ENCODE assay signal across 8 cellular contexts in the genomic region with DNA sequence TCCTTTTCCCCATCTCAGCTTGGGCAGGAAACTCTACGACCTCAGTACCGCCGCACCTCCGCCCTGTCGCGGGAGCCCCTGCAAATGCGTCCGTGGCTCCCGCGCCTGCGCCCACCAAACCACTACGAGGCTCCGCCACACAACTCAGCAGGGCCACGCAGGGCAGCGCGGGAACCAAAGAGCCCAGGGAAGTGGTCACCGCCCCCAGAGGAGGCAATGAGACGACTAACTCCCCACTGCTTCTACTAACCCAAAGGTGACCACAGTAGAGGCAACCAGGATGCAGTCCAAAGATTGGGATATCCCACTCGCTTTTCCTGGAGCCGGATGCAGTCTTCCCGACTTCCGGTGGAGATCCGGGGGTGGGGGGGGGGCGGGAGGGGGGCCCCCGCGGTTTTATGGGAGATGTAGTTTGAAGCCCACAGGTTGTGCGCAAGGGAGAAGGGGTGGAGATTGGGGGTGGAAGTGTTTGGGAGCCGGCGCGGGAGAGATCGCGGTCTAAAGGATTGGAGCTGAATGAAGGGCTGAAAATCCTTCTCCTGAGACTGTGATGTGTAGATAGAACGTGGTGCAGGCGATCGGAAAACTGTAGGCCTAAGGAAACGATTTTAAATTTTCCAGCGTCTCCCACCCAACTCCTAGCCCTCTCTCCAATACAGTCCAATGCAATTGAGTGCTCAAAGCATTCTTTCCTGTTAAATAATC. TPM values are rescaled to one million over a fixed set of nuclear protein-coding genes. Genes with fewer than 3 reads are reported as not detected.
A peak's percentile ranks its signal among the peaks of the same experiment; 100 is the strongest.
DNase-seq lines count a peak whose midpoint lies in the region; ATAC-seq, FAIRE-seq and TF ChIP-seq lines count a peak whose summit lies in the region.

NUDT12 (minus strand) TSS at position 337 of the 705 bp plus-strand sequence. CDS start 2,541 bp downstream, outside the sequence.

- peak; percentile 34 for DNase-seq in AG09319 (ENCODE audit: extremely low read depth, low read depth)
- DNase-seq in NCI-H446 treated with DMSO at 0.1 percent for 48 hours (lab: John Stamatoyannopoulos, UW), result peak; percentile 79
- peak; percentile 60 for DNase-seq in activated CD8-positive, alpha-beta T cell treated with anti-CD3 and anti-CD28 coated beads, Interleukin-2, amount 10 ng/mL, durations not matched to agents 7 days and 5 days
- peak in 1 of 2 experiments; percentile 76 for DNase-seq in H1 (ENCODE audit: low read depth in 1 of 2, low spot score in 2 of 2)
- DNase-seq in medulla oblongata (ENCODE audit: extremely low spot score), result peak; percentile 84
- DNase-seq in stimulated activated CD4-positive, alpha-beta T cell treated with anti-CD3 and anti-CD28 coated beads, TNF-alpha, amount 100 ng/mL, for 48 hours (ENCODE audit: low read depth in 3 of 3), result peak; percentile 17 to 25 (median 23)

- H3K18ac ChIP-seq in H1 (ENCODE audit: extremely low read depth, low read length), result peak within 1 kb of the TSS; percentile 99

- no peaks in the 10 kb centered on the region for H3K23me2 ChIP-seq in H1 (ENCODE audit: low read depth, low read length)

- FAIRE-seq in H1 (lab: Jason Lieb, UNC), result no peak

- POLR2A ChIA-PET in activated CD8-positive, alpha-beta T cell treated with anti-CD3 and anti-CD28 coated beads, Interleukin-2, amount 10 ng/mL, durations not matched to agents 7 days and 5 days (lab: Charles Lee), result no interaction called here
- POLR2A ChIA-PET in H1 (lab: Charles Lee; ENCODE audit: partially characterized antibody), result interaction anchor here (1.0 kb wide), 1 partner anchor 8 kb away, joined by 3 read pairs; no protein-coding TSS in a partner anchor

- H4K8ac ChIP-seq in H1 (ENCODE audit: extremely low read depth, insufficient read depth, low read length), result peak within 1 kb of the TSS; percentile 98

- no peak within 1 kb of the TSS for H3K14ac ChIP-seq in H1 (ENCODE audit: insufficient read length)

- H2BK15ac ChIP-seq in H1 (ENCODE audit: low read length), result no peak within 1 kb of the TSS

- no peaks in the 10 kb centered on the region for H3K9me3 ChIP-seq in H1 (ENCODE audit: insufficient read depth in 2 of 2, low read depth in 1 of 2, low read length in 1 of 2)

- H3K4me1 ChIP-seq in H1 (replicated peaks in 1 of 4; ENCODE audit: control insufficient read depth in 3 of 4, insufficient read depth in 4 of 4, low read length in 3 of 4), result peaks cover 0 to 5% (median 3%) of the 10 kb centered on the region in 4 experiments; a peak in 4 of 7 replicates

- CTCF ChIA-PET in activated CD8-positive, alpha-beta T cell treated with anti-CD3 and anti-CD28 coated beads, Interleukin-2, amount 10 ng/mL, durations not matched to agents 7 days and 5 days (lab: Charles Lee), result no interaction called here
- CTCF ChIA-PET in H1 (lab: Charles Lee; ENCODE audit: partially characterized antibody), result no interaction called here

- H4K20me1 ChIP-seq in H1 (replicated peaks in 1 of 2; ENCODE audit: control insufficient read depth in 1 of 2, insufficient read depth in 2 of 2, low read length in 2 of 2), result no peaks in the 10 kb centered on the region

- peak within 1 kb of the TSS; percentile 82 for H4K5ac ChIP-seq in H1 (ENCODE audit: insufficient read length, low read depth, low read length)

- peak within 1 kb of the TSS; percentile 94 for H4K91ac ChIP-seq in H1 (replicated peaks; ENCODE audit: insufficient read length, low read length)

- H3K27me3 Mint-ChIP-seq in activated CD8-positive, alpha-beta T cell treated with anti-CD3 and anti-CD28 coated beads, Interleukin-2, amount 10 ng/mL, durations not matched to agents 7 days and 5 days (ENCODE audit: low read depth), result peaks cover 3% of the 10 kb centered on the region

- H3K36me3 ChIP-seq in H1 (ENCODE audit: control insufficient read depth in 2 of 4, insufficient read depth in 4 of 4, low read length in 3 of 4), result no peaks in the 10 kb centered on the region; a peak in 1 of 8 replicates

- H3K4me2 ChIP-seq in H1 (ENCODE audit: insufficient read depth in 1 of 2, low read depth in 2 of 2, low read length in 2 of 2), result peak within 1 kb of the TSS; percentile 88 to 97

- TF ChIP-seq EP300 in H1 (IDR thresholded peaks at IDR 0.05; ENCODE audit: borderline replicate concordance in 1 of 2, low read depth in 2 of 2, low read length in 2 of 2), result no peak

- peak within 1 kb of the TSS; percentile 53 for H3K56ac ChIP-seq in H1 (replicated peaks; ENCODE audit: insufficient read length, low read depth, low read length)

- H3K9me3 Mint-ChIP-seq in activated CD8-positive, alpha-beta T cell treated with anti-CD3 and anti-CD28 coated beads, Interleukin-2, amount 10 ng/mL, durations not matched to agents 7 days and 5 days (ENCODE audit: insufficient read depth), result no peaks in the 10 kb centered on the region

- no peaks in the 10 kb centered on the region for H3K27me3 ChIP-seq in H1 (replicated peaks in 1 of 4; ENCODE audit: control insufficient read depth in 3 of 4, extremely low read depth in 1 of 4, insufficient read depth in 3 of 4, low read length in 3 of 4)

- TF ChIP-seq CTCF in AG09319 (IDR thresholded peaks at IDR 0.05; ENCODE audit: low read depth, low read length) (no peak), H1 (IDR thresholded peaks at IDR 0.05; ENCODE audit: control extremely low read depth in 1 of 3, insufficient read depth in 1 of 3, low read depth in 1 of 3, low read length in 3 of 3) (no peak)

- peak within 1 kb of the TSS; percentile 87; the same call in 1 of the 2 replicates for H2BK5ac ChIP-seq in H1 (ENCODE audit: low read depth, low read length)

- TF ChIP-seq RAD21 in H1 (IDR thresholded peaks at IDR 0.05 in 1 of 2, conservative IDR thresholded peaks at IDR 0.05 in 1 of 2; ENCODE audit: low read depth in 2 of 2, low read length in 2 of 2), result no peak

- no peaks in the 10 kb centered on the region; the same call in 1 of the 2 replicates for H3K79me1 ChIP-seq in H1 (ENCODE audit: low read depth, low read length)

- H3K4me3 ChIP-seq in H1 (ENCODE audit: extremely low read depth in 1 of 4, insufficient read depth in 2 of 4, low read depth in 3 of 4, low read length in 4 of 4), result peak within 1 kb of the TSS; percentile 93 to 100 (median 97)

- H2BK12ac ChIP-seq in H1 (ENCODE audit: low read depth, low read length), result no peak within 1 kb of the TSS

- peak; percentile 90 for ATAC-seq in GM19023 (IDR thresholded peaks at IDR 0.05; ENCODE audit: unreplicated experiment)
- peak; percentile 97 for ATAC-seq in HG03196 (IDR thresholded peaks at IDR 0.05; ENCODE audit: unreplicated experiment)
- ATAC-seq in activated CD8-positive, alpha-beta T cell treated with anti-CD3 and anti-CD28 coated beads, Interleukin-2, amount 10 ng/mL, durations not matched to agents 7 days and 5 days, result peak; percentile 90

- H2AK5ac ChIP-seq in H1 (ENCODE audit: low read depth, low read length), result no peak within 1 kb of the TSS

- H2BK120ac ChIP-seq in H1 (replicated peaks; ENCODE audit: low read depth, low read length), result peak within 1 kb of the TSS; percentile 80

- H3K4me1 Mint-ChIP-seq in activated CD8-positive, alpha-beta T cell treated with anti-CD3 and anti-CD28 coated beads, Interleukin-2, amount 10 ng/mL, durations not matched to agents 7 days and 5 days (ENCODE audit: low read depth), result peaks cover 18% of the 10 kb centered on the region

- no peak within 1 kb of the TSS for H2BK20ac ChIP-seq in H1 (ENCODE audit: low read length)

- H3K4me3 Mint-ChIP-seq in activated CD8-positive, alpha-beta T cell treated with anti-CD3 and anti-CD28 coated beads, Interleukin-2, amount 10 ng/mL, durations not matched to agents 7 days and 5 days, result peak within 1 kb of the TSS; percentile 78

- peak within 1 kb of the TSS; percentile 68 for H3K27ac Mint-ChIP-seq in activated CD8-positive, alpha-beta T cell treated with anti-CD3 and anti-CD28 coated beads, Interleukin-2, amount 10 ng/mL, durations not matched to agents 7 days and 5 days

- H2AFZ ChIP-seq in H1 (ENCODE audit: low read length), result peak within 1 kb of the TSS; percentile 99

- peaks cover 0 to 9% of the 10 kb centered on the region in 2 experiments; a peak in 1 of 4 replicates for H3K79me2 ChIP-seq in H1 (ENCODE audit: control insufficient read depth in 1 of 2, insufficient read depth in 2 of 2, low read length in 2 of 2)

- TF ChIP-seq POLR2A in H1 (IDR thresholded peaks at IDR 0.05; ENCODE audit: control extremely low read depth in 1 of 2, low read depth in 2 of 2, low read length in 2 of 2), result peak; percentile 64 to 83

- no peak within 1 kb of the TSS for H3K23ac ChIP-seq in H1 (ENCODE audit: insufficient read length)

- H3K27ac ChIP-seq in H1 (ENCODE audit: low read depth, low read length), result peak within 1 kb of the TSS; percentile 80; the same call in 1 of the 2 replicates

- WGBS in H1 (ENCODE audit: extremely low coverage in 1 of 2, insufficient coverage in 1 of 2, insufficient read length in 1 of 2, insufficient replicate concordance in 2 of 2, low coverage in 1 of 2, low lambda C conversion rate in 2 of 2, missing lambda C conversion rate in 1 of 2), 2 experiments, result 1% methylated on average over 25 of the region's 37 CpGs; no CpG with 5 or more reads in 1 of the 2 experiments

- no peak within 1 kb of the TSS for H3K4ac ChIP-seq in H1 (replicated peaks; ENCODE audit: insufficient read length, low read depth, low read length)

- H3K9ac ChIP-seq in H1 (replicated peaks in 1 of 4; ENCODE audit: extremely low read depth in 1 of 4, low read depth in 3 of 4, low read length in 3 of 4), result peak within 1 kb of the TSS in 3 of 4 experiments; percentile 80 to 88 (median 85); a peak in 6 of 7 replicates

- no peaks in the 10 kb centered on the region for H3K36me3 Mint-ChIP-seq in activated CD8-positive, alpha-beta T cell treated with anti-CD3 and anti-CD28 coated beads, Interleukin-2, amount 10 ng/mL, durations not matched to agents 7 days and 5 days (ENCODE audit: low read depth)

TF ChIP-seq in H1, 55 proteins besides CTCF, POLR2A, EP300 and RAD21 (continues in another document):
- no peak for TF ChIP-seq ZNF274 (IDR thresholded peaks at IDR 0.05; ENCODE audit: borderline replicate concordance, extremely low read depth, low read length)
- TF ChIP-seq HDAC2 (IDR thresholded peaks at IDR 0.05; ENCODE audit: borderline replicate concordance in 1 of 2, low read depth in 2 of 2, low read length in 2 of 2), result peak in 1 of 2 experiments; percentile 81; a peak in 1 of 4 replicates
- peak; percentile 53; the same call in 1 of the 2 replicates for TF ChIP-seq BACH1 (IDR thresholded peaks at IDR 0.05; ENCODE audit: low read length)

RNA-seq across cellular contexts. Expression of gene NUDT12, which starts in this region (rescaled TPM):
- total RNA-seq in activated CD8-positive, alpha-beta T cell treated with anti-CD3 and anti-CD28 coated beads, Interleukin-2, amount 10 ng/mL, durations not matched to agents 7 days and 5 days, result under 1 TPM; 0.29 to 0.40 TPM
- 12.5 and 14.0 TPM in 2 replicates for total RNA-seq in H1 (2021; fragmentation: NEBNext Ultra II Directional; extraction: Animal tissue kit (Norgen Biotek cat#: 25700))
- 3.0 and 3.6 TPM in 2 replicates for polyA plus RNA-seq in H1 (2011; rRNA removed)
- polyA plus RNA-seq in H1 (2011; cell fraction: cytosol; rRNA removed), result 7.2 TPM
- polyA plus RNA-seq in H1 (2011; cell fraction: nucleus; rRNA removed), result 6.3 TPM
- 7.3 to 14.8 TPM (median 7.8 TPM) in 4 replicates for polyA plus RNA-seq in H1 (2012, experiment 1 of 2)
- polyA plus RNA-seq in H1 (2012, experiment 2 of 2), result 1.2 TPM
- polyA plus RNA-seq in H1 (2013, experiment 1 of 2), result 12.9 TPM
- 10.3 TPM for polyA plus RNA-seq in H1 (2013, experiment 2 of 2)
- 6.5 and 8.5 TPM in 2 replicates for polyA minus RNA-seq in H1 (2011; rRNA and poly(A)+ RNA removed)
- 5.7 TPM for polyA minus RNA-seq in H1 (2011; cell fraction: cytosol; rRNA and poly(A)+ RNA removed)
- 11.0 TPM for polyA minus RNA-seq in H1 (2011; cell fraction: nucleus; rRNA and poly(A)+ RNA removed)

Comparison
In these comparisons a context has a peak if more than half of its experiments do, and no peak if none do; other contexts are left out.
1. Peak in DNase-seq and ATAC-seq in activated CD8-positive, alpha-beta T cell treated with anti-CD3 and anti-CD28 coated beads, Interleukin-2, amount 10 ng/mL, durations not matched to agents 7 days and 5 days; RNA of the gene not detected or under 1 TPM.